1 cellular context compared by ENCODE assay signal in the genomic region with DNA sequence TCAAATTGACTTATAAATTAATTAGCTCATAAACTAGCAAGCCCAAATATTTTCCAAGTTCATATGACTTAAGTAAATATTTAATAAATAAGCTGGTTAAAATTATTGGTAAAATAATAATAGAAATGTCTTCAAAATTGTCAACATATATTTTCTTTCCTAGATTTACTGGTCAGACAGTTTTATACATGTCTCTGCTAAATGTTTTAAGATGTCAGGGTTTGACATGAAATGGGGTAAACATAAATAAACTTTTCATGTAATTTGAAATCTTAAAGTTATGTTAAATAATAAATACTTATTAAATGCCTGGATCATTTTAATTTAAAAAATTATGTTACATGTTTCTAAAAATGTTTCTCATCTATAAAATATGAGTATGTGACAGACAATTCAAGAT.
TF ChIP-seq lines count a peak whose summit lies in the region.

No MANE protein-coding gene starts in this region.

TF ChIP-seq in HEK293, 187 proteins besides CTCF, POLR2A, EP300 and RAD21 (continued from another document):
- TF ChIP-seq, protein P1, sequence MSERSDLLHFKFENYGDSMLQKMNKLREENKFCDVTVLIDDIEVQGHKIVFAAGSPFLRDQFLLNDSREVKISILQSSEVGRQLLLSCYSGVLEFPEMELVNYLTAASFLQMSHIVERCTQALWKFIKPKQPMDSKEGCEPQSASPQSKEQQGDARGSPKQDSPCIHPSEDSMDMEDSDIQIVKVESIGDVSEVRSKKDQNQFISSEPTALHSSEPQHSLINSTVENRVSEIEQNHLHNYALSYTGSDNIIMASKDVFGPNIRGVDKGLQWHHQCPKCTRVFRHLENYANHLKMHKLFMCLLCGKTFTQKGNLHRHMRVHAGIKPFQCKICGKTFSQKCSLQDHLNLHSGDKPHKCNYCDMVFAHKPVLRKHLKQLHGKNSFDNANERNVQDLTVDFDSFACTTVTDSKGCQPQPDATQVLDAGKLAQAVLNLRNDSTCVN (tag by site-specific recombination; optimal IDR thresholded peaks at IDR 0.05), result no peak
- TF ChIP-seq YY1 (tag by site-specific recombination; IDR thresholded peaks at IDR 0.05) (no peak), ZNF843 (tag by site-specific recombination; IDR thresholded peaks at IDR 0.05) (no peak)
TF ChIP-seq in HEK293: peak in this region for 2.
